19 cellular contexts compared by ENCODE assay signal in the genomic region with DNA sequence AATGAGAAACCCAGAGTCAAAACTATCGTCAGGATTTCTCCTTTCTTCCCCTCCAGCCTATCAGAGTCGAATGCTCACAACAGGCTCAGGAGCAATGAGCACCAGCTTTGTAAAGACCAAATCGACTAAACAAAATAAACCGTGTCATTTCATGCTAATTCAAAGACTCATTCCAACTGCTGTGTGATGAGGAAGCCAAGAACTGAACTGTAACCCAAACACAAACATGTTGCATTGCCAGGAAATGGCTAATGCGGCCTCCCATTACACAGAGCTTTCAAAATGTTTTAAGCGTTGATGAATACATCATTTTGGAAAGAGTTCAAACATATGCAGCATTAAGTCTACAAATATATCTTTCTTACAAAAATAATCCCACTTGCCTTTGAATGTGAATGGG.
DNase-seq lines count a peak whose midpoint lies in the region; ATAC-seq lines count a peak whose summit lies in the region.
"Had no signal": no experiment of that assay in that cellular context is flagged by ENCODE, and none has a peak within 500 bp of the region (broad histone marks: within the 10 kb centered on the region; RNA-seq: fewer than 3 reads in every experiment).

No MANE protein-coding gene starts in this region.

- DNase-seq in activated CD4-positive, alpha-beta T cell treated with anti-CD3 and anti-CD28 coated beads, Interleukin-2, amount 10 ng/mL, durations not matched to agents 24 days and 14 days = peak; percentile 20
- no peak for DNase-seq in activated CD4-positive, alpha-beta T cell treated with anti-CD3 and anti-CD28 coated beads, Interleukin-2, amount 10 ng/mL, durations not matched to agents 7 days and 5 days
- DNase-seq in SK-N-MC (ENCODE audit: low read depth, low spot score) (no peak), left kidney (ENCODE audit: low read depth, low spot score) (peak; percentile 45), NCI-H2227 (lab: John Stamatoyannopoulos, UW; ENCODE audit: unreplicated experiment) (no peak), germinal center (ENCODE audit: low spot score) (no peak)
- DNase-seq: activated CD4-positive, alpha-beta T cell treated with anti-CD3 and anti-CD28 coated beads for 4 hours; activated naive CD4-positive, alpha-beta T cell treated with anti-CD3 and anti-CD28 coated beads, Interleukin-2, amount 10 ng/mL, durations not matched to agents 7 days and 5 days; brain microvascular endothelial cell; HFFc6; NCI-H1105 treated with DMSO at 0.1 percent for 48 hours; stimulated activated naive B cell treated with anti-CD40 and anti-IgM and Interleukin-4, amounts not matched to agents 10 μg/mL and 1 μg/mL and 100 μg/mL, for 72 hours; upper lobe of left lung had no signal

- no peaks in the 10 kb centered on the region for H3K27me3 Mint-ChIP-seq in activated CD4-positive, alpha-beta T cell treated with anti-CD3 and anti-CD28 coated beads, Interleukin-2, amount 10 ng/mL, durations not matched to agents 24 days and 14 days
- H3K27me3 Mint-ChIP-seq in activated CD4-positive, alpha-beta T cell treated with anti-CD3 and anti-CD28 coated beads, Interleukin-2, amount 10 ng/mL, durations not matched to agents 7 days and 5 days = no peaks in the 10 kb centered on the region
- H3K27me3 Mint-ChIP-seq: activated naive CD4-positive, alpha-beta T cell treated with anti-CD3 and anti-CD28 coated beads, Interleukin-2, amount 10 ng/mL, durations not matched to agents 7 days and 5 days; stimulated activated naive B cell treated with anti-CD40 and anti-IgM and Interleukin-4, amounts not matched to agents 10 μg/mL and 1 μg/mL and 100 μg/mL, for 72 hours had no signal

- no peak overlapping the region for H3K4me3 Mint-ChIP-seq in activated CD4-positive, alpha-beta T cell treated with anti-CD3 and anti-CD28 coated beads, Interleukin-2, amount 10 ng/mL, durations not matched to agents 24 days and 14 days
- no peak overlapping the region for H3K4me3 Mint-ChIP-seq in activated CD4-positive, alpha-beta T cell treated with anti-CD3 and anti-CD28 coated beads, Interleukin-2, amount 10 ng/mL, durations not matched to agents 7 days and 5 days
- H3K4me3 Mint-ChIP-seq: activated naive CD4-positive, alpha-beta T cell treated with anti-CD3 and anti-CD28 coated beads, Interleukin-2, amount 10 ng/mL, durations not matched to agents 7 days and 5 days; HFFc6; stimulated activated naive B cell treated with anti-CD40 and anti-IgM and Interleukin-4, amounts not matched to agents 10 μg/mL and 1 μg/mL and 100 μg/mL, for 72 hours had no signal

- H3K4me3 ChIP-seq in SK-N-MC = peak overlapping the region; percentile 0; the same call in 1 of the 2 replicates
- H3K4me3 ChIP-seq: A549, K562, prostate gland, upper lobe of left lung had no signal

- POLR2A ChIA-PET in activated CD4-positive, alpha-beta T cell treated with anti-CD3 and anti-CD28 coated beads, Interleukin-2, amount 10 ng/mL, durations not matched to agents 7 days and 5 days (lab: Charles Lee) = no interaction called here

- CTCF ChIA-PET in activated CD4-positive, alpha-beta T cell treated with anti-CD3 and anti-CD28 coated beads, Interleukin-2, amount 10 ng/mL, durations not matched to agents 7 days and 5 days (lab: Charles Lee) = no interaction called here

- intact Hi-C loops in activated CD4-positive, alpha-beta T cell treated with anti-CD3 and anti-CD28 coated beads, Interleukin-2, amount 10 ng/mL, durations not matched to agents 24 days and 14 days (cut with micrococcal nuclease) = no loop called here

- no peak overlapping the region for H3K27ac Mint-ChIP-seq in activated CD4-positive, alpha-beta T cell treated with anti-CD3 and anti-CD28 coated beads, Interleukin-2, amount 10 ng/mL, durations not matched to agents 24 days and 14 days
- H3K27ac Mint-ChIP-seq in activated CD4-positive, alpha-beta T cell treated with anti-CD3 and anti-CD28 coated beads, Interleukin-2, amount 10 ng/mL, durations not matched to agents 7 days and 5 days = no peak overlapping the region
- H3K27ac Mint-ChIP-seq: activated naive CD4-positive, alpha-beta T cell treated with anti-CD3 and anti-CD28 coated beads, Interleukin-2, amount 10 ng/mL, durations not matched to agents 7 days and 5 days; HFFc6; stimulated activated naive B cell treated with anti-CD40 and anti-IgM and Interleukin-4, amounts not matched to agents 10 μg/mL and 1 μg/mL and 100 μg/mL, for 72 hours had no signal

- no peak overlapping the region for H3K9ac ChIP-seq in SK-N-MC (ENCODE audit: insufficient read length)

- no peaks in the 10 kb centered on the region for H3K4me1 Mint-ChIP-seq in activated CD4-positive, alpha-beta T cell treated with anti-CD3 and anti-CD28 coated beads, Interleukin-2, amount 10 ng/mL, durations not matched to agents 24 days and 14 days
- no peaks in the 10 kb centered on the region for H3K4me1 Mint-ChIP-seq in activated CD4-positive, alpha-beta T cell treated with anti-CD3 and anti-CD28 coated beads, Interleukin-2, amount 10 ng/mL, durations not matched to agents 7 days and 5 days
- H3K4me1 Mint-ChIP-seq: activated naive CD4-positive, alpha-beta T cell treated with anti-CD3 and anti-CD28 coated beads, Interleukin-2, amount 10 ng/mL, durations not matched to agents 7 days and 5 days; stimulated activated naive B cell treated with anti-CD40 and anti-IgM and Interleukin-4, amounts not matched to agents 10 μg/mL and 1 μg/mL and 100 μg/mL, for 72 hours had no signal

- H3K36me3 Mint-ChIP-seq in activated CD4-positive, alpha-beta T cell treated with anti-CD3 and anti-CD28 coated beads, Interleukin-2, amount 10 ng/mL, durations not matched to agents 24 days and 14 days (ENCODE audit: low read depth) = no peaks in the 10 kb centered on the region
- H3K36me3 Mint-ChIP-seq in activated CD4-positive, alpha-beta T cell treated with anti-CD3 and anti-CD28 coated beads, Interleukin-2, amount 10 ng/mL, durations not matched to agents 7 days and 5 days (ENCODE audit: low read depth) = no peaks in the 10 kb centered on the region
- H3K36me3 Mint-ChIP-seq: activated naive CD4-positive, alpha-beta T cell treated with anti-CD3 and anti-CD28 coated beads, Interleukin-2, amount 10 ng/mL, durations not matched to agents 7 days and 5 days; stimulated activated naive B cell treated with anti-CD40 and anti-IgM and Interleukin-4, amounts not matched to agents 10 μg/mL and 1 μg/mL and 100 μg/mL, for 72 hours had no signal

- no peak for ATAC-seq in GM21367 (IDR thresholded peaks at IDR 0.05; ENCODE audit: unreplicated experiment)
- ATAC-seq in HG03571 (IDR thresholded peaks at IDR 0.05; ENCODE audit: unreplicated experiment) = no peak
- ATAC-seq: A549; K562; Panc1; stimulated activated naive B cell treated with anti-CD40 and anti-IgM and Interleukin-4, amounts not matched to agents 10 μg/mL and 1 μg/mL and 100 μg/mL, for 72 hours had no signal

- H3K9me3 Mint-ChIP-seq in activated CD4-positive, alpha-beta T cell treated with anti-CD3 and anti-CD28 coated beads, Interleukin-2, amount 10 ng/mL, durations not matched to agents 24 days and 14 days = peaks cover 10% of the 10 kb centered on the region
- H3K9me3 Mint-ChIP-seq in activated CD4-positive, alpha-beta T cell treated with anti-CD3 and anti-CD28 coated beads, Interleukin-2, amount 10 ng/mL, durations not matched to agents 7 days and 5 days = peaks cover 5% of the 10 kb centered on the region

- no peaks in the 10 kb centered on the region for H3K36me3 ChIP-seq in SK-N-MC (ENCODE audit: insufficient read depth, low read length)
- H3K36me3 ChIP-seq: brain microvascular endothelial cell, prostate gland, upper lobe of left lung had no signal

- H3K9me3 ChIP-seq in SK-N-MC (ENCODE audit: low read depth, low read length) = no peaks in the 10 kb centered on the region
- H3K9me3 ChIP-seq: prostate gland had no signal

- peak overlapping the region; percentile 50; the same call in 1 of the 2 replicates for H3K27ac ChIP-seq in SK-N-MC
- H3K27ac ChIP-seq: A549, brain microvascular endothelial cell, prostate gland, upper lobe of left lung had no signal

Comparison
In these comparisons a context has a peak if more than half of its experiments do, and no peak if none do; other contexts are left out.
1. DNase-seq: peak in activated CD4-positive, alpha-beta T cell treated with anti-CD3 and anti-CD28 coated beads, Interleukin-2, amount 10 ng/mL, durations not matched to agents 24 days and 14 days (single experiment) and left kidney (single experiment); none in activated CD4-positive, alpha-beta T cell treated with anti-CD3 and anti-CD28 coated beads, Interleukin-2, amount 10 ng/mL, durations not matched to agents 7 days and 5 days (single experiment), SK-N-MC (single experiment), NCI-H2227 (single experiment) and germinal center (single experiment).